In genomic region chr11:128709402-128709801, GRCh38 we compare ENCODE assay signal across 11 cellular contexts. TPM values are rescaled to one million over a fixed set of nuclear protein-coding genes. Genes with fewer than 3 reads are reported as not detected.
A peak's percentile ranks its signal among the peaks of the same experiment; 100 is the strongest.
DNase-seq lines count a peak whose midpoint lies in the region; ATAC-seq and TF ChIP-seq lines count a peak whose summit lies in the region.
"Had no signal": no experiment of that assay in that cellular context is flagged by ENCODE, and none has a peak within 500 bp of the region (broad histone marks: within the 10 kb centered on the region; RNA-seq: fewer than 3 reads in every experiment).

No MANE protein-coding gene starts in this region.

- H3K79me2 ChIP-seq in H9 (ENCODE audit: insufficient read depth, low read length): no peaks in the 10 kb centered on the region; the same call in 1 of the 2 replicates

- H4K8ac ChIP-seq in H9 (replicated peaks; ENCODE audit: insufficient read length, low read depth, low read length): no peak overlapping the region

- no peak overlapping the region for H2BK120ac ChIP-seq in H9 (ENCODE audit: low read depth, low read length, poor library complexity, severe bottlenecking)

- H3K4ac ChIP-seq in H9 (ENCODE audit: low read depth, low read length): no peak overlapping the region

- H3K9me3 ChIP-seq in H9 (ENCODE audit: control insufficient read depth, low read depth, low read length) (no peaks in the 10 kb centered on the region), right cardiac atrium (ENCODE audit: control insufficient read depth, low read length) (no peaks in the 10 kb centered on the region)

- H3K9me3 Mint-ChIP-seq in H9 (no peaks in the 10 kb centered on the region; a peak in 1 of 5 replicates), WTC11 (peaks cover 10% of the 10 kb centered on the region)
- peaks cover 2% of the 10 kb centered on the region for H3K9me3 Mint-ChIP-seq in stimulated activated effector memory CD8-positive, alpha-beta T cell treated with anti-CD3 and anti-CD28 coated beads, Interleukin-12 subunit alpha, Interleukin-12 subunit beta, amount 100 ng/mL, for 72 hours
- H3K9me3 Mint-ChIP-seq: effector memory CD8-positive, alpha-beta T cell had no signal

- H2AK5ac ChIP-seq in H9 (ENCODE audit: insufficient read length, low read length): peak overlapping the region; percentile 94

- peaks cover 8 to 20% of the 10 kb centered on the region in 2 experiments for H3K4me1 Mint-ChIP-seq in H9
- peaks cover 15% of the 10 kb centered on the region for H3K4me1 Mint-ChIP-seq in WTC11
- peaks cover 82% of the 10 kb centered on the region for H3K4me1 Mint-ChIP-seq in stimulated activated effector memory CD8-positive, alpha-beta T cell treated with anti-CD3 and anti-CD28 coated beads, Interleukin-12 subunit alpha, Interleukin-12 subunit beta, amount 100 ng/mL, for 72 hours

- H3K4me1 ChIP-seq in H9 (ENCODE audit: insufficient read depth, low read length): peaks cover 9% of the 10 kb centered on the region; the same call in 1 of the 2 replicates
- H3K4me1 ChIP-seq in right cardiac atrium (ENCODE audit: control insufficient read depth, insufficient read depth, low read length): peaks cover 6% of the 10 kb centered on the region

- H3K27me3 Mint-ChIP-seq in H9 (ENCODE audit: low read depth) (peaks cover 10% of the 10 kb centered on the region), WTC11 (ENCODE audit: low read depth) (peaks cover 17% of the 10 kb centered on the region)
- H3K27me3 Mint-ChIP-seq: effector memory CD8-positive, alpha-beta T cell had no signal

- no peaks in the 10 kb centered on the region for H3K23me2 ChIP-seq in H9 (ENCODE audit: insufficient read length, low read depth, low read length, poor library complexity, severe bottlenecking)

- H3K27me3 ChIP-seq in H9 (ENCODE audit: insufficient read depth, low read length): no peaks in the 10 kb centered on the region
- H3K27me3 ChIP-seq in right cardiac atrium (ENCODE audit: control insufficient read depth, insufficient read depth): no peaks in the 10 kb centered on the region

- no peak overlapping the region for H4K91ac ChIP-seq in H9 (ENCODE audit: insufficient read length, low read depth, low read length)

- H3K27ac ChIP-seq in H9 (ENCODE audit: insufficient read length, low read depth, low read length) (peak overlapping the region; percentile 78), right cardiac atrium (ENCODE audit: low read length) (no peak overlapping the region)

- H3K4me3 ChIP-seq in right cardiac atrium (ENCODE audit: low read length): no peak overlapping the region

- no peak overlapping the region for H3K56ac ChIP-seq in H9 (ENCODE audit: insufficient read length, low read depth, low read length)

- POLR2A ChIA-PET in WTC11 (lab: Charles Lee): no interaction called here

- no peak overlapping the region for H2BK5ac ChIP-seq in H9 (ENCODE audit: insufficient read length, low read length)

- no peak overlapping the region for H3T11ph ChIP-seq in H9 (ENCODE audit: low read length)

- H3K14ac ChIP-seq in H9 (ENCODE audit: insufficient read depth, low read length): no peak overlapping the region

- TF ChIP-seq CTCF in H9 (conservative IDR thresholded peaks at IDR 0.05) (no peak), WTC11 (IDR thresholded peaks at IDR 0.05) (no peak)

- no peak overlapping the region for H3K4me2 ChIP-seq in H9 (ENCODE audit: insufficient read depth, insufficient read length, low read length)

- no peaks in the 10 kb centered on the region for H3K79me1 ChIP-seq in H9 (ENCODE audit: insufficient read depth, low read depth, low read length, poor library complexity, severe bottlenecking)

- ATAC-seq in WTC11 (peak; percentile 74), right cardiac atrium (peak; percentile 68 to 87), GM19395 (IDR thresholded peaks at IDR 0.05; ENCODE audit: unreplicated experiment) (no peak), HG02798 (IDR thresholded peaks at IDR 0.05; ENCODE audit: poor library complexity, unreplicated experiment) (no peak), HG03520 (IDR thresholded peaks at IDR 0.05; ENCODE audit: unreplicated experiment) (no peak)
- ATAC-seq in stimulated activated effector memory CD8-positive, alpha-beta T cell treated with anti-CD3 and anti-CD28 coated beads, Interleukin-12 subunit alpha, Interleukin-12 subunit beta, amount 100 ng/mL, for 72 hours: no peak
- ATAC-seq: effector memory CD8-positive, alpha-beta T cell had no signal

- H3K36me3 Mint-ChIP-seq in H9 (ENCODE audit: insufficient read depth in 1 of 3, low read depth in 3 of 3) (no peaks in the 10 kb centered on the region), WTC11 (no peaks in the 10 kb centered on the region)
- H3K36me3 Mint-ChIP-seq in stimulated activated effector memory CD8-positive, alpha-beta T cell treated with anti-CD3 and anti-CD28 coated beads, Interleukin-12 subunit alpha, Interleukin-12 subunit beta, amount 100 ng/mL, for 72 hours: peaks cover 24% of the 10 kb centered on the region

- no CpG with 5 or more reads among the region's 6 CpGs for WGBS in H9 (ENCODE audit: extremely low coverage, insufficient read length, low lambda C conversion rate)
- WGBS in right cardiac atrium: 62% methylated on average over 6 of the region's 6 CpGs

- H3K4me3 Mint-ChIP-seq in H9 (no peak overlapping the region), WTC11 (no peak overlapping the region)
- H3K4me3 Mint-ChIP-seq in stimulated activated effector memory CD8-positive, alpha-beta T cell treated with anti-CD3 and anti-CD28 coated beads, Interleukin-12 subunit alpha, Interleukin-12 subunit beta, amount 100 ng/mL, for 72 hours: no peak overlapping the region
- H3K4me3 Mint-ChIP-seq: effector memory CD8-positive, alpha-beta T cell; type B pancreatic cell had no signal

- H2AFZ ChIP-seq in H9 (ENCODE audit: low read length): peak overlapping the region; percentile 17

- no peak overlapping the region for H3K18ac ChIP-seq in H9 (ENCODE audit: insufficient read length, low read depth, low read length)

- H4K5ac ChIP-seq in H9 (ENCODE audit: insufficient read length, low read depth, low read length): no peak overlapping the region

- no peak overlapping the region for H3K9ac ChIP-seq in H9 (ENCODE audit: extremely low read depth, insufficient read length, low read length)

- H3K23ac ChIP-seq in H9 (ENCODE audit: insufficient read length, low read depth, low read length): no peak overlapping the region

- no peak overlapping the region for H2BK20ac ChIP-seq in H9 (ENCODE audit: low read depth, low read length, poor library complexity, severe bottlenecking)

- no peaks in the 10 kb centered on the region for H4K20me1 ChIP-seq in H9 (ENCODE audit: control insufficient read depth, insufficient read depth, insufficient read length)

- intact Hi-C loops in right cardiac atrium (cut with DNase I): no loop called here

- H2BK15ac ChIP-seq in H9 (ENCODE audit: low read depth, low read length): no peak overlapping the region

- 0 out of 7 replicates have a peak overlapping the region, but pooled peaks of 1 of the 3 experiments have one; percentile 12 for H3K27ac Mint-ChIP-seq in H9
- no peak overlapping the region for H3K27ac Mint-ChIP-seq in WTC11
- peak overlapping the region; percentile 50 for H3K27ac Mint-ChIP-seq in stimulated activated effector memory CD8-positive, alpha-beta T cell treated with anti-CD3 and anti-CD28 coated beads, Interleukin-12 subunit alpha, Interleukin-12 subunit beta, amount 100 ng/mL, for 72 hours
- H3K27ac Mint-ChIP-seq: type B pancreatic cell had no signal

- DNase-seq in H9 (no peak), WTC11 (ENCODE audit: low spot score) (no peak), right cardiac atrium (no peak), NCI-H1092 treated with DMSO at 0.1 percent for 48 hours (lab: John Stamatoyannopoulos, UW) (no peak)
- DNase-seq in stimulated activated effector memory CD8-positive, alpha-beta T cell treated with anti-CD3 and anti-CD28 coated beads, Interleukin-12 subunit alpha, Interleukin-12 subunit beta, amount 100 ng/mL, for 72 hours (ENCODE audit: low spot score in 2 of 2): no peak
- DNase-seq: activated CD4-positive, alpha-beta T cell treated with anti-CD3 and anti-CD28 coated beads, Interleukin-2, amount 50 U/mL, for 48 hours; effector memory CD8-positive, alpha-beta T cell had no signal

- CTCF ChIA-PET in WTC11 (lab: Charles Lee): interaction anchor here (1.2 kb wide), 1 partner anchor 21 kb away, joined by 5 read pairs; no protein-coding TSS in a partner anchor

- H2BK12ac ChIP-seq in H9 (ENCODE audit: insufficient read length, low read depth, low read length): no peak overlapping the region

TF ChIP-seq in WTC11, 78 proteins besides CTCF, POLR2A, EP300 and RAD21 (continues in another document):
- TF ChIP-seq GRHL2 (CRISPR knock-in tag; IDR thresholded peaks at IDR 0.05; ENCODE audit: insufficient replicate concordance, severe bottlenecking): no peak
- TF ChIP-seq ZNF671 (CRISPR knock-in tag; IDR thresholded peaks at IDR 0.05): no peak
- no peak for TF ChIP-seq FOXJ3 (CRISPR knock-in tag; IDR thresholded peaks at IDR 0.05; ENCODE audit: borderline replicate concordance)
- TF ChIP-seq PRDM15 (CRISPR knock-in tag; IDR thresholded peaks at IDR 0.05): no peak

RNA-seq across cellular contexts. Expression of gene FLI1, which starts 15.5 kb away (rescaled TPM):
- 0.24 and 0.66 TPM in 2 replicates for total RNA-seq in H9 (2021)
- total RNA-seq in WTC11 (2021): 0.39 to 0.63 TPM (median 0.44 TPM) in 3 replicates
- total RNA-seq in right cardiac atrium: 10 to 100 TPM; 14.9 to 22.3 (median 17.2) TPM
- 12.4 TPM for polyA plus RNA-seq in right cardiac atrium

Comparison
In these comparisons a context has a peak if more than half of its experiments do, and no peak if none do; other contexts are left out.
1. ATAC-seq: peak in WTC11 (single experiment) and right cardiac atrium (2 of 2); none in stimulated activated effector memory CD8-positive, alpha-beta T cell treated with anti-CD3 and anti-CD28 coated beads, Interleukin-12 subunit alpha, Interleukin-12 subunit beta, amount 100 ng/mL, for 72 hours (single experiment), GM19395 (single experiment), HG02798 (single experiment) and HG03520 (single experiment).